In genomic region chr10:23412223-23412622, GRCh38 we compare ENCODE assay signal across 12 cellular contexts. TPM values are rescaled to one million over a fixed set of nuclear protein-coding genes. Genes with fewer than 3 reads are reported as not detected.
A peak's percentile ranks its signal among the peaks of the same experiment; 100 is the strongest.
DNase-seq lines count a peak whose midpoint lies in the region; ATAC-seq and TF ChIP-seq lines count a peak whose summit lies in the region.
"Had no signal": no experiment of that assay in that cellular context is flagged by ENCODE, and none has a peak within 500 bp of the region (broad histone marks: within the 10 kb centered on the region; RNA-seq: fewer than 3 reads in every experiment).

No MANE protein-coding gene starts in this region.

- H3K27ac ChIP-seq in HEK293 (ENCODE audit: extremely low read depth, low read depth, low read length) (no peak overlapping the region), ovary (no peak overlapping the region)
- H3K27ac ChIP-seq: VCaP had no signal

- ATAC-seq in GM21423 (IDR thresholded peaks at IDR 0.05; ENCODE audit: unreplicated experiment) = no peak

- H3K9me3 ChIP-seq in HEK293 (ENCODE audit: control insufficient read depth, insufficient read depth, low read depth, low read length) (no peaks in the 10 kb centered on the region), ovary (no peaks in the 10 kb centered on the region)
- H3K9me3 ChIP-seq: thyroid gland had no signal

- H3K27ac Mint-ChIP-seq in T-helper 1 cell treated with Interleukin-12 subunit alpha and Interleukin-12 subunit beta and Interleukin-4 antibody, amounts not matched to agents 30 μg/mL and 1 μg/mL, for 36 hours = peak overlapping the region; percentile 58

- H3K4me3 Mint-ChIP-seq in T-helper 1 cell treated with Interleukin-12 subunit alpha and Interleukin-12 subunit beta and Interleukin-4 antibody, amounts not matched to agents 30 μg/mL and 1 μg/mL, for 36 hours = no peak overlapping the region

- TF ChIP-seq CTCF in HEK293 (tag by site-specific recombination; IDR thresholded peaks at IDR 0.05) (no peak), ovary (IDR thresholded peaks at IDR 0.05) (no peak)

- CTCF ChIA-PET in HEK293 (lab: Yijun Ruan, JAX) = no interaction called here

- no peaks in the 10 kb centered on the region for H3K27me3 ChIP-seq in ovary
- H3K27me3 ChIP-seq: thyroid gland had no signal

- intact Hi-C loops in ovary (cut with DNase I) = no loop called here

- H3K4me3 ChIP-seq in HEK293 (ENCODE audit: low read depth, low read length) = no peak overlapping the region
- H3K4me3 ChIP-seq in ovary = no peak overlapping the region
- H3K4me3 ChIP-seq: skin epidermis, thyroid gland had no signal

- H3K36me3 Mint-ChIP-seq in T-helper 1 cell treated with Interleukin-12 subunit alpha and Interleukin-12 subunit beta and Interleukin-4 antibody, amounts not matched to agents 30 μg/mL and 1 μg/mL, for 36 hours (ENCODE audit: low read depth) = no peaks in the 10 kb centered on the region

- TF ChIP-seq POLR2A in ovary (IDR thresholded peaks at IDR 0.05) = no peak

- peaks cover 6% of the 10 kb centered on the region for H3K4me1 ChIP-seq in HEK293 (ENCODE audit: control insufficient read depth, insufficient read depth, low read length)
- H3K4me1 ChIP-seq in ovary (ENCODE audit: insufficient read depth) = no peaks in the 10 kb centered on the region

- H3K4me1 Mint-ChIP-seq in T-helper 1 cell treated with Interleukin-12 subunit alpha and Interleukin-12 subunit beta and Interleukin-4 antibody, amounts not matched to agents 30 μg/mL and 1 μg/mL, for 36 hours (ENCODE audit: low read depth) = peaks cover 10% of the 10 kb centered on the region

- TF ChIP-seq EP300 in ovary (IDR thresholded peaks at IDR 0.05) = no peak

- POLR2A ChIA-PET in HEK293 (lab: Yijun Ruan, JAX) = no interaction called here

- DNase-seq in Daoy (ENCODE audit: low read depth) (peak; percentile 66), kidney tubule cell (ENCODE audit: low spot score) (peak; percentile 72), ovary (no peak), NCI-H1417 (lab: John Stamatoyannopoulos, UW) (no peak), NCI-H446 (lab: John Stamatoyannopoulos, UW) (no peak)
- DNase-seq: NCI-H774, thyroid gland had no signal

- no peaks in the 10 kb centered on the region for H3K9me3 Mint-ChIP-seq in T-helper 1 cell treated with Interleukin-12 subunit alpha and Interleukin-12 subunit beta and Interleukin-4 antibody, amounts not matched to agents 30 μg/mL and 1 μg/mL, for 36 hours

- no peaks in the 10 kb centered on the region for H3K36me3 ChIP-seq in HEK293 (ENCODE audit: control insufficient read depth in 2 of 2, insufficient read depth in 1 of 2, low read length in 2 of 2)
- no peaks in the 10 kb centered on the region for H3K36me3 ChIP-seq in ovary
- H3K36me3 ChIP-seq: thyroid gland had no signal

- WGBS in ovary, 3 donors = 77 to 90% (median 81%) methylated on average over 2 of the region's 2 CpGs

- no peaks in the 10 kb centered on the region for H3K27me3 Mint-ChIP-seq in T-helper 1 cell treated with Interleukin-12 subunit alpha and Interleukin-12 subunit beta and Interleukin-4 antibody, amounts not matched to agents 30 μg/mL and 1 μg/mL, for 36 hours (ENCODE audit: low read depth)

TF ChIP-seq in HEK293, 187 proteins besides CTCF, POLR2A, EP300 and RAD21 (continues in another document):
- no peak for TF ChIP-seq ZNF513 (tag by site-specific recombination; IDR thresholded peaks at IDR 0.05)
- TF ChIP-seq ZNF629 (tag by site-specific recombination; IDR thresholded peaks at IDR 0.05) = peak; percentile 79
- TF ChIP-seq ZNF366 (tag by site-specific recombination; conservative IDR thresholded peaks at IDR 0.05) = peak; percentile 81
- no peak for TF ChIP-seq ZBTB48 (tag by site-specific recombination; IDR thresholded peaks at IDR 0.05)
- TF ChIP-seq ZEB2 (tag by site-specific recombination; IDR thresholded peaks at IDR 0.05) = peak; percentile 92
- TF ChIP-seq ZNF362 (tag by site-specific recombination; IDR thresholded peaks at IDR 0.05) = peak; percentile 31; the same call in 1 of the 2 replicates
- TF ChIP-seq TRIM28 (IDR thresholded peaks at IDR 0.05; ENCODE audit: borderline replicate concordance, low read length) = no peak
- no peak for TF ChIP-seq GLIS1 (tag by site-specific recombination; IDR thresholded peaks at IDR 0.05)
- no peak for TF ChIP-seq ZNF341 (tag by site-specific recombination; IDR thresholded peaks at IDR 0.05; ENCODE audit: low read depth)
- no peak for TF ChIP-seq ZBTB8A (tag by site-specific recombination; IDR thresholded peaks at IDR 0.05)
- no peak for TF ChIP-seq OSR2 (tag by site-specific recombination; IDR thresholded peaks at IDR 0.05)
- no peak for TF ChIP-seq ZNF677 (tag by site-specific recombination; IDR thresholded peaks at IDR 0.05)
- TF ChIP-seq BCL6B (tag by site-specific recombination; IDR thresholded peaks at IDR 0.05) = no peak
- no peak for TF ChIP-seq ZNF596 (tag by site-specific recombination; IDR thresholded peaks at IDR 0.05)
- no peak for TF ChIP-seq ZNF416 (tag by site-specific recombination; IDR thresholded peaks at IDR 0.05)
- 0 out of 2 replicates have a peak, but pooled peaks have one; percentile 62 for TF ChIP-seq ZFP37 (tag by site-specific recombination; IDR thresholded peaks at IDR 0.05)
- TF ChIP-seq KLF8 (tag by site-specific recombination; IDR thresholded peaks at IDR 0.05) = peak; percentile 73; the same call in 1 of the 2 replicates
- no peak for TF ChIP-seq PATZ1 (tag by site-specific recombination; IDR thresholded peaks at IDR 0.05)
- no peak for TF ChIP-seq ZNF501 (tag by site-specific recombination; IDR thresholded peaks at IDR 0.05)
- no peak for TF ChIP-seq ZNF48 (tag by site-specific recombination; IDR thresholded peaks at IDR 0.05)
- TF ChIP-seq EGR2 (tag by site-specific recombination; IDR thresholded peaks at IDR 0.05; ENCODE audit: low read depth) = no peak
- 0 out of 2 replicates have a peak, but pooled peaks have one; percentile 43 for TF ChIP-seq INSM2 (tag by site-specific recombination; IDR thresholded peaks at IDR 0.05)

RNA-seq across cellular contexts. Expression of gene OTUD1, which starts 26.7 kb away (rescaled TPM):
- 1.1 and 1.5 TPM in 2 replicates for total RNA-seq in Daoy (2014; rRNA removed; shearing (Covaris generic))
- total RNA-seq in ovary = 10 to 100 TPM; 13.3 to 23.9 (median 19.9) TPM
- polyA plus RNA-seq in ovary = 10 to 100 TPM; 14.5 to 16.3 TPM

Comparison
In these comparisons a context has a peak if more than half of its experiments do, and no peak if none do; other contexts are left out.
1. DNase-seq: peak in Daoy (single experiment) and kidney tubule cell (single experiment); none in ovary (0 of 5), NCI-H1417 (0 of 3) and NCI-H446 (0 of 2).